In the genomic region with DNA sequence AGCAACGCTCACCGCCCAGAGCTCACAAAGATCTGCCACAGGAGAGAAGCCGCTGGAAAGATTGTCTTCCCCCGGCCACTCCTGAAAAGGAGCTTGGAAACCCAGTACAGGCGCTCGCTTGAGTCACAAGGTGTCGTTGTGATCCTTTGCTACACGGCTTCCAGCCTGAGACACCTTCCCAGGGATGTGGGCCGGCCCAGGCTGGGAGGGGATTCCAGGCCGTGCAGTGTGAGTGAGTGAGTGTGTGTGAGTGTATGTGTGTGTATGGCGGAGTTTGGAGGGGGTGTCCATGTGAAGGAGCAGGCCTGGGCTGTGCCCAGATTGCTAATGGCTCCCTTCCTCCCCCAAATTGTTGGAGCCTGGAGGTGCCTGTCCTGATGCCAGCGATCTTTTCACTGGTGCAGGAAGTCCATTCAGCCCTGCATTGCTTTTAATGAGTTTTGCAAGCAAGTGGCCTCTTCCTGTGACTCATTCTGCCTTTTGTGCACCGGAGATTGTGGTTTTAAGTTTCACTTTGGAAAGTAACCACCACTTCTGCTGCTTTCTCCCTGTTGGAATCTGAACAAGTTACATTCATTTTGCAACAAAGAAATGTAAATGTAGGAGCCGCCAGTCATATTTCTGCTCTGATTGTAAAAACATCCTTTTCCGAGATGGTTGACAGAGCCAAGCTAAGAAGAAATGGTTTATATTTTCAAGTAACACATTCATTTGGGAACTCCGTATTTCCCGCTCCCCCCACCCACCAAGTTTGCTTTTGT, we compare ENCODE assay signal across 8 cellular contexts.
DNase-seq lines count a peak whose midpoint lies in the region; ATAC-seq and TF ChIP-seq lines count a peak whose summit lies in the region.

No MANE protein-coding gene starts in this region.

- no peak for TF ChIP-seq POLR2A in lower leg skin (IDR thresholded peaks at IDR 0.05)

- DNase-seq in AG08395 (ENCODE audit: low spot score) (peak; percentile 93), NCI-H2171 (lab: John Stamatoyannopoulos, UW) (peak; percentile 50), dermis blood vessel endothelial cell (peak; percentile 96), lower leg skin (ENCODE audit: low spot score in 2 of 2) (peak; percentile 58 to 92)
- DNase-seq in activated CD4-positive, alpha-beta T cell treated with anti-CD3 and anti-CD28 coated beads for 24 hours (ENCODE audit: low read depth in 2 of 2): peak; percentile 22 to 37
- peak; percentile 72 for DNase-seq in stimulated activated CD4-positive, alpha-beta T cell treated with anti-CD3 and anti-CD28 coated beads, Interleukin-4, amount 100 ng/mL, for 24 hours

- TF ChIP-seq CTCF in lower leg skin (IDR thresholded peaks at IDR 0.05): no peak

- no peak overlapping the region for H3K4me3 ChIP-seq in lower leg skin (ENCODE audit: low read depth, poor library complexity, severe bottlenecking)

- 7 to 8% methylated on average over 17 of the region's 17 CpGs for WGBS in lower leg skin, 2 donors

- peak; percentile 82 for ATAC-seq in GM18517 (IDR thresholded peaks at IDR 0.05; ENCODE audit: unreplicated experiment)
- ATAC-seq in HG03045 (IDR thresholded peaks at IDR 0.05; ENCODE audit: unreplicated experiment): peak; percentile 80

- intact Hi-C loops in lower leg skin (cut with DNase I; ENCODE audit: low total_unique reads): no loop called here

Comparison
In these comparisons a context has a peak if more than half of its experiments do, and no peak if none do; other contexts are left out.
1. DNase-seq: peak in every context shown above with its lines; median percentile 96 in dermis blood vessel endothelial cell; 93 in AG08395; 75 in lower leg skin; 72 in stimulated activated CD4-positive, alpha-beta T cell treated with anti-CD3 and anti-CD28 coated beads, Interleukin-4, amount 100 ng/mL, for 24 hours; 50 in NCI-H2171; 30 in activated CD4-positive, alpha-beta T cell treated with anti-CD3 and anti-CD28 coated beads for 24 hours.